In genomic region chr2:233387225-233387624, GRCh38 we compare ENCODE assay signal across 1 cellular context.
TF ChIP-seq lines count a peak whose summit lies in the region.

No MANE protein-coding gene starts in this region.

TF ChIP-seq in IMR-90, 13 proteins besides CTCF, POLR2A, EP300 and RAD21:
- TF ChIP-seq MAZ (IDR thresholded peaks at IDR 0.05; ENCODE audit: borderline replicate concordance, low read depth, low read length) (no peak), SMC3 (IDR thresholded peaks at IDR 0.05; ENCODE audit: low read depth, low read length) (no peak)
